In the genomic region with DNA sequence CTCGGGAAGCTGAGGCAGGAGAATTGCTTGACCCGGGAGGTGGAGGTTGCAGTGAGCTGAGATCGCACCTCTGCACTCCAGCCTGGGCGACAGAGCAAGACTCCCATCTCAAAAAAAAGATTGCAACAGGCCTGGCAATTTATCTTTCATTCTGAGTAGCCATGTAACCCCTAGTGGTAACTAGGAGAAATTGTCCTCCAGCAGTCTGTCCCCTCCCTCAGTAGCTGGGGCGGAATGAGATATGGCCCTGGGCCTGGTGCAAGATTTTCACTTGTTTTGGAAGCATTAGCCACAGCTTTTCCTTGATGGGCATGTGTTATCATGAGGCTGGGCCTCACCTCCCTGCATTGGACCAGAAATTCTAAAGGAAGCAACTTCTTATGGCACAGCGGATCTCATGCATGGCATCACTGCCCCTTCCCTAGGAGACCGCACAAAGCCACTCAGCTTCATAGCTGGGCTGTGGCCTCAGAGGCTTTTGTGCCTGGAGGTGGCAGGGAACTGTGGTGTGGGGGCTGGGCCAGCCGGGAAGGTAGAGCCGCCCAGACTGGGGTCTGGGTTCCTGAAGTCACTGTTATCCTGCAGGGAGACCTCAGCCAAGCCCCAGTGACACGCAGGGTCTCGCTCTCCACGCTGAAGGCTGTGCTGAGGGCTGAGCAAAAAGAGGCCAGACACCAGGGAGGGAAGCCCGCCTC, we compare ENCODE assay signal across 8 cellular contexts. TPM values are rescaled to one million over a fixed set of nuclear protein-coding genes. Genes with fewer than 3 reads are reported as not detected.
A peak's percentile ranks its signal among the peaks of the same experiment; 100 is the strongest.
DNase-seq lines count a peak whose midpoint lies in the region; ATAC-seq and TF ChIP-seq lines count a peak whose summit lies in the region.

No MANE protein-coding gene starts in this region.

- peaks cover 2% of the 10 kb centered on the region for H3K4me1 ChIP-seq in right cardiac atrium (ENCODE audit: control insufficient read depth, insufficient read depth, low read length)
- H3K4me1 ChIP-seq in upper lobe of right lung, result no peaks in the 10 kb centered on the region

- whole genome bisulfite sequencing in right cardiac atrium, result 68% methylated on average over 13 of the region's 13 CpGs

- no peak overlapping the region for H3K4me3 ChIP-seq in right cardiac atrium (ENCODE audit: low read length)
- no peak overlapping the region for H3K4me3 ChIP-seq in upper lobe of right lung

- H3K9me3 ChIP-seq in right cardiac atrium (ENCODE audit: control insufficient read depth, low read length) (no peaks in the 10 kb centered on the region), upper lobe of right lung (no peaks in the 10 kb centered on the region)

- intact Hi-C loops in right cardiac atrium (cut with DNase I) (loop anchor here in 1 of 4 donors (10.0 kb wide), 1 partner anchor 75 kb away; no protein-coding TSS in a partner anchor), upper lobe of right lung (cut with DNase I) (no loop called here)

- H3K36me3 ChIP-seq in upper lobe of right lung, result peaks cover 6% of the 10 kb centered on the region

- TF ChIP-seq CTCF in upper lobe of right lung (IDR thresholded peaks at IDR 0.05), result peak; percentile 49

- DNase-seq in AG08396 (ENCODE audit: low spot score) (peak; percentile 67), HCEC 1CT (peak; percentile 41), SW480 (ENCODE audit: low spot score) (peak; percentile 39), right cardiac atrium (peak in 1 of 3 donors; percentile 43), upper lobe of right lung (no peak), hypothalamus (lab: John Stamatoyannopoulos, UW) (no peak), amygdala (lab: John Stamatoyannopoulos, UW) (no peak)
- no peak for DNase-seq in NK-92 treated with Interleukin-12 subunit alpha and Interleukin-12 subunit beta, amount 100 ng/mL, for 24 hours (lab: John Stamatoyannopoulos, UW)

- ATAC-seq in right cardiac atrium (peak; percentile 29 to 30), upper lobe of right lung (peak; percentile 50)

- H3K27me3 ChIP-seq in right cardiac atrium (ENCODE audit: control insufficient read depth, insufficient read depth) (no peaks in the 10 kb centered on the region), upper lobe of right lung (no peaks in the 10 kb centered on the region)

- H3K27ac ChIP-seq in right cardiac atrium (ENCODE audit: low read length), result no peak overlapping the region
- no peak overlapping the region for H3K27ac ChIP-seq in upper lobe of right lung

RNA-seq across cellular contexts. Expression of a gene that starts 13.4 kb away (rescaled TPM):
- 10 to 100 TPM in 3 of 4 donors, 1 to 10 TPM in 1; 8.1 to 15.7 (median 12.1) TPM for total RNA-seq in right cardiac atrium
- 10.9 TPM for polyA plus RNA-seq in right cardiac atrium
- 19.5 TPM for total RNA-seq in upper lobe of right lung

RNA-seq across cellular contexts. Expression of a gene that starts 25.9 kb away (rescaled TPM):
- total RNA-seq in right cardiac atrium (10 to 100 TPM; 26.2 to 30.7 (median 27.5) TPM), upper lobe of right lung (24.2 TPM)
- polyA plus RNA-seq in right cardiac atrium, result 46.2 TPM

RNA-seq across cellular contexts. Expression of a gene that starts 44.7 kb away (rescaled TPM):
- total RNA-seq in right cardiac atrium, result 10 to 100 TPM; 29.6 to 61.2 (median 41.1) TPM
- polyA plus RNA-seq in right cardiac atrium, result 36.8 TPM
- 68.3 TPM for total RNA-seq in upper lobe of right lung

Comparison
In these comparisons a context has a peak if more than half of its experiments do, and no peak if none do; other contexts are left out.
1. DNase-seq: peak in AG08396 (single experiment), HCEC 1CT (single experiment) and SW480 (single experiment); none in upper lobe of right lung (single experiment), hypothalamus (0 of 51), NK-92 treated with Interleukin-12 subunit alpha and Interleukin-12 subunit beta, amount 100 ng/mL, for 24 hours (single experiment) and amygdala (0 of 56).